Comparison of ENCODE assay signal across 7 cellular contexts in the genomic region with DNA sequence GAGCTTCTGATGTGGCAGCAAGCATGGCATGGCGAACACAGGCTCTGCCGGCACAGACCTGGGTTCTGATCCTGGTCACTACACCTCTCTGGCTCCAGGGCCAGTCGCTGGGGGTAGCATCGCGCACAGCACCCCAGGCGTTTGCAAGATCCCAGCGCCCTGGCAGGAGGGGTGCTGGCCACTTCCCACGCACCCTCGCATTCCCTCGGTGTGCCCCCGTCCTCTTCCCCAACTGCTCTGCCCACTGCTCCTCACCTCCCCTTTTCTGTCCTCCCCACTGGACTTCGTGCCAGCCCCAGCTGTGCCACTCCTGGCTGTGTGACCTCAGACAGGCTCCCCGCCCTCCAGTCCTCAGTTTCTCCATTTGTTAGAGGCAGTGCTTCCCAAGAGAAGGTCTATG. TPM values are rescaled to one million over a fixed set of nuclear protein-coding genes. Genes with fewer than 3 reads are reported as not detected.
A peak's percentile ranks its signal among the peaks of the same experiment; 100 is the strongest.
DNase-seq lines count a peak whose midpoint lies in the region; ATAC-seq lines count a peak whose summit lies in the region.

No MANE protein-coding gene starts in this region.

- H3K9me3 ChIP-seq in iPS-20b (ENCODE audit: insufficient read depth, low read depth, low read length), result no peaks in the 10 kb centered on the region

- peaks cover 18% of the 10 kb centered on the region for H3K4me1 Mint-ChIP-seq in activated naive CD8-positive, alpha-beta T cell treated with anti-CD3 and anti-CD28 coated beads for 36 hours
- H3K4me1 Mint-ChIP-seq in stimulated activated effector memory CD8-positive, alpha-beta T cell treated with anti-CD3 and anti-CD28 coated beads, Interleukin-12 subunit alpha, Interleukin-12 subunit beta, amount 100 ng/mL, for 72 hours, result peaks cover 25% of the 10 kb centered on the region

- peaks cover 11% of the 10 kb centered on the region for H3K36me3 Mint-ChIP-seq in activated naive CD8-positive, alpha-beta T cell treated with anti-CD3 and anti-CD28 coated beads for 36 hours
- peaks cover 6% of the 10 kb centered on the region for H3K36me3 Mint-ChIP-seq in stimulated activated effector memory CD8-positive, alpha-beta T cell treated with anti-CD3 and anti-CD28 coated beads, Interleukin-12 subunit alpha, Interleukin-12 subunit beta, amount 100 ng/mL, for 72 hours

- H3K27ac ChIP-seq in iPS-20b (ENCODE audit: low read length), result peak overlapping the region; percentile 95

- H3K9ac ChIP-seq in iPS-20b (ENCODE audit: low read depth, low read length), result peak overlapping the region; percentile 100

- no peak for ATAC-seq in stimulated activated effector memory CD8-positive, alpha-beta T cell treated with anti-CD3 and anti-CD28 coated beads, Interleukin-12 subunit alpha, Interleukin-12 subunit beta, amount 100 ng/mL, for 72 hours
- ATAC-seq in HG02610 (IDR thresholded peaks at IDR 0.05; ENCODE audit: unreplicated experiment), result no peak

- H3K4me3 ChIP-seq in H7 (ENCODE audit: insufficient read depth, low read depth, low read length) (no peak overlapping the region), iPS-20b (ENCODE audit: low read length) (peak overlapping the region; percentile 79; the same call in 1 of the 2 replicates)

- H3K27me3 ChIP-seq in H7 (ENCODE audit: control insufficient read depth, insufficient read depth, low read length) (no peaks in the 10 kb centered on the region), iPS-20b (ENCODE audit: insufficient read depth, low read length) (no peaks in the 10 kb centered on the region)

- peak; percentile 51 for DNase-seq in H7
- DNase-seq in activated naive CD8-positive, alpha-beta T cell treated with anti-CD3 and anti-CD28 coated beads for 36 hours, result no peak
- no peak for DNase-seq in stimulated activated effector memory CD8-positive, alpha-beta T cell treated with anti-CD3 and anti-CD28 coated beads, Interleukin-12 subunit alpha, Interleukin-12 subunit beta, amount 100 ng/mL, for 72 hours (ENCODE audit: low spot score in 2 of 2)
- no peak for DNase-seq in SIG-M5 (lab: John Stamatoyannopoulos, UW)
- no peak for DNase-seq in NCI-H1694 (lab: John Stamatoyannopoulos, UW)

- H3K9me3 Mint-ChIP-seq in activated naive CD8-positive, alpha-beta T cell treated with anti-CD3 and anti-CD28 coated beads for 36 hours, result no peaks in the 10 kb centered on the region
- no peaks in the 10 kb centered on the region for H3K9me3 Mint-ChIP-seq in stimulated activated effector memory CD8-positive, alpha-beta T cell treated with anti-CD3 and anti-CD28 coated beads, Interleukin-12 subunit alpha, Interleukin-12 subunit beta, amount 100 ng/mL, for 72 hours

- peak overlapping the region; percentile 92 for H3K4me3 Mint-ChIP-seq in activated naive CD8-positive, alpha-beta T cell treated with anti-CD3 and anti-CD28 coated beads for 36 hours
- H3K4me3 Mint-ChIP-seq in stimulated activated effector memory CD8-positive, alpha-beta T cell treated with anti-CD3 and anti-CD28 coated beads, Interleukin-12 subunit alpha, Interleukin-12 subunit beta, amount 100 ng/mL, for 72 hours, result peak overlapping the region; percentile 75

- peaks cover 14% of the 10 kb centered on the region; the same call in 1 of the 2 replicates for H3K4me1 ChIP-seq in iPS-20b (ENCODE audit: insufficient read depth, low read length)

- H3K27me3 Mint-ChIP-seq in activated naive CD8-positive, alpha-beta T cell treated with anti-CD3 and anti-CD28 coated beads for 36 hours, result no peaks in the 10 kb centered on the region

- H3K36me3 ChIP-seq in H7 (replicated peaks; ENCODE audit: control insufficient read depth, insufficient read depth, low read length), result peaks cover 10% of the 10 kb centered on the region
- peaks cover 42% of the 10 kb centered on the region for H3K36me3 ChIP-seq in iPS-20b (ENCODE audit: insufficient read depth, low read depth, low read length)

- H3K27ac Mint-ChIP-seq in activated naive CD8-positive, alpha-beta T cell treated with anti-CD3 and anti-CD28 coated beads for 36 hours, result peak overlapping the region; percentile 47
- H3K27ac Mint-ChIP-seq in stimulated activated effector memory CD8-positive, alpha-beta T cell treated with anti-CD3 and anti-CD28 coated beads, Interleukin-12 subunit alpha, Interleukin-12 subunit beta, amount 100 ng/mL, for 72 hours, result no peak overlapping the region

RNA-seq across cellular contexts. Expression of a gene that starts 2.8 kb away (rescaled TPM):
- total RNA-seq in H7 (2014; rRNA removed; shearing (Covaris generic)), result 167 and 217 TPM in 2 replicates
- 100 to 1,000 TPM; 121 to 128 TPM for total RNA-seq in activated naive CD8-positive, alpha-beta T cell treated with anti-CD3 and anti-CD28 coated beads for 36 hours

RNA-seq across cellular contexts. Expression of a gene that starts 35.6 kb away (rescaled TPM):
- total RNA-seq in H7 (2014; rRNA removed; shearing (Covaris generic)), result 14.1 and 20.8 TPM in 2 replicates
- total RNA-seq in activated naive CD8-positive, alpha-beta T cell treated with anti-CD3 and anti-CD28 coated beads for 36 hours, result 10 to 100 TPM; 23.5 to 27.2 TPM

RNA-seq across cellular contexts. Expression of a gene that starts 35.9 kb away (rescaled TPM):
- 54.5 and 91.7 TPM in 2 replicates for total RNA-seq in H7 (2014; rRNA removed; shearing (Covaris generic))
- total RNA-seq in activated naive CD8-positive, alpha-beta T cell treated with anti-CD3 and anti-CD28 coated beads for 36 hours, result 10 to 100 TPM; 81.8 to 84.0 TPM
